In genomic region chr7:157268540-157268939, GRCh38 we compare ENCODE assay signal across 28 cellular contexts.
DNase-seq lines count a peak whose midpoint lies in the region; ATAC-seq, FAIRE-seq and TF ChIP-seq lines count a peak whose summit lies in the region.
"Had no signal": no experiment of that assay in that cellular context is flagged by ENCODE, and none has a peak within 500 bp of the region (broad histone marks: within the 10 kb centered on the region; RNA-seq: fewer than 3 reads in every experiment).

No MANE protein-coding gene starts in this region.

- H3K27ac ChIP-seq in breast epithelium (no peak overlapping the region), astrocyte (ENCODE audit: low read depth, low read length) (no peak overlapping the region), foreskin keratinocyte (no peak overlapping the region), stomach (no peak overlapping the region)
- H3K27ac ChIP-seq: A549, SK-N-MC had no signal

- H3K79me2 ChIP-seq in astrocyte (ENCODE audit: insufficient read depth, low read length), result no peaks in the 10 kb centered on the region

- TF ChIP-seq POLR2A in breast epithelium (IDR thresholded peaks at IDR 0.05) (no peak), stomach (IDR thresholded peaks at IDR 0.05) (no peak)

- intact Hi-C loops in MCF 10A (cut with micrococcal nuclease), result no loop called here
- intact Hi-C loops in breast epithelium (cut with DNase I; ENCODE audit: low total_unique reads), result no loop called here
- intact Hi-C loops in stomach (cut with DNase I; ENCODE audit: low total_unique reads), result no loop called here

- H3K27me3 ChIP-seq in breast epithelium, result no peaks in the 10 kb centered on the region
- no peaks in the 10 kb centered on the region for H3K27me3 ChIP-seq in astrocyte (ENCODE audit: insufficient read depth, low read length)
- H3K27me3 ChIP-seq in foreskin keratinocyte, result no peaks in the 10 kb centered on the region
- H3K27me3 ChIP-seq in stomach, result no peaks in the 10 kb centered on the region

- FAIRE-seq in astrocyte (lab: Jason Lieb, UNC), result no peak
- FAIRE-seq: A549, GM12891, H1, islet of Langerhans had no signal

- H3K27me3 Mint-ChIP-seq in MCF 10A (ENCODE audit: insufficient read depth, unreplicated experiment) (no peaks in the 10 kb centered on the region), astrocyte (ENCODE audit: low read depth, unreplicated experiment) (no peaks in the 10 kb centered on the region)
- H3K27me3 Mint-ChIP-seq in stimulated activated naive B cell treated with anti-CD40 and anti-IgM and Interleukin-4, amounts not matched to agents 10 μg/mL and 1 μg/mL and 100 μg/mL, for 72 hours, result no peaks in the 10 kb centered on the region
- H3K27me3 Mint-ChIP-seq: activated naive CD8-positive, alpha-beta T cell; CD4-positive, alpha-beta T cell; dendritic cell treated with granulocyte-macrophage colony-stimulating factor and Interleukin-4, amounts not matched to agents 40 ng/mL and 50 ng/mL, for 4 days; natural killer cell treated with Interleukin-12 subunit alpha and Interleukin-12 subunit beta and Interleukin-15 and Interleukin-18, amount 100 ng/mL, for 72 hours had no signal

- POLR2A ChIA-PET in MCF 10A (lab: Yijun Ruan, JAX), result interaction anchor here (0.6 to 2.1 kb wide), 3 partner anchors 13 to 118 kb away, joined by 3 to 8 read pairs (median 5); no protein-coding TSS in a partner anchor

- no peaks in the 10 kb centered on the region for H3K9me3 ChIP-seq in breast epithelium
- H3K9me3 ChIP-seq in astrocyte (ENCODE audit: insufficient read depth, low read depth, low read length), result no peaks in the 10 kb centered on the region
- no peaks in the 10 kb centered on the region for H3K9me3 ChIP-seq in stomach
- H3K9me3 ChIP-seq: A549 had no signal

- H3K27ac Mint-ChIP-seq in MCF 10A (ENCODE audit: low read depth, unreplicated experiment) (peak overlapping the region; percentile 35), astrocyte (ENCODE audit: unreplicated experiment) (peak overlapping the region; percentile 50)
- H3K27ac Mint-ChIP-seq in stimulated activated naive B cell treated with anti-CD40 and anti-IgM and Interleukin-4, amounts not matched to agents 10 μg/mL and 1 μg/mL and 100 μg/mL, for 72 hours, result peak overlapping the region; percentile 65
- H3K27ac Mint-ChIP-seq: dendritic cell treated with granulocyte-macrophage colony-stimulating factor and Interleukin-4, amounts not matched to agents 40 ng/mL and 50 ng/mL, for 4 days; natural killer cell treated with Interleukin-12 subunit alpha and Interleukin-12 subunit beta and Interleukin-15 and Interleukin-18, amount 100 ng/mL, for 72 hours had no signal

- WGBS in stomach, 5 donors, result 69 to 88% (median 84%) methylated on average over 13 of the region's 13 CpGs

- no peak overlapping the region for H3K9ac ChIP-seq in astrocyte (ENCODE audit: low read length)

- H3K4me3 ChIP-seq in breast epithelium, result no peak overlapping the region
- H3K4me3 ChIP-seq in astrocyte (ENCODE audit: insufficient read depth, low read depth, low read length), result no peak overlapping the region
- H3K4me3 ChIP-seq in stomach, result no peak overlapping the region
- H3K4me3 ChIP-seq: A549, SK-N-MC had no signal

- TF ChIP-seq CTCF in MCF 10A (IDR thresholded peaks at IDR 0.05; ENCODE audit: unreplicated experiment) (no peak), breast epithelium (IDR thresholded peaks at IDR 0.05) (no peak), astrocyte (IDR thresholded peaks at IDR 0.05; ENCODE audit: insufficient read depth, low read depth, low read length) (no peak), foreskin keratinocyte (conservative IDR thresholded peaks at IDR 0.05) (no peak), stomach (IDR thresholded peaks at IDR 0.05) (no peak)

- H3K36me3 Mint-ChIP-seq in MCF 10A (ENCODE audit: insufficient read depth, unreplicated experiment) (peaks cover 83% of the 10 kb centered on the region), astrocyte (ENCODE audit: low read depth, unreplicated experiment) (peaks cover 20% of the 10 kb centered on the region)
- peaks cover 35 to 55% of the 10 kb centered on the region in 2 donors for H3K36me3 Mint-ChIP-seq in stimulated activated naive B cell treated with anti-CD40 and anti-IgM and Interleukin-4, amounts not matched to agents 10 μg/mL and 1 μg/mL and 100 μg/mL, for 72 hours
- H3K36me3 Mint-ChIP-seq: activated naive CD8-positive, alpha-beta T cell had no signal

- H3K4me3 Mint-ChIP-seq in MCF 10A (ENCODE audit: unreplicated experiment) (no peak overlapping the region), astrocyte (ENCODE audit: unreplicated experiment) (no peak overlapping the region)
- H3K4me3 Mint-ChIP-seq in stimulated activated naive B cell treated with anti-CD40 and anti-IgM and Interleukin-4, amounts not matched to agents 10 μg/mL and 1 μg/mL and 100 μg/mL, for 72 hours, result no peak overlapping the region
- H3K4me3 Mint-ChIP-seq: activated naive CD8-positive, alpha-beta T cell; CD4-positive, alpha-beta T cell; dendritic cell treated with granulocyte-macrophage colony-stimulating factor and Interleukin-4, amounts not matched to agents 40 ng/mL and 50 ng/mL, for 4 days; natural killer cell treated with Interleukin-12 subunit alpha and Interleukin-12 subunit beta and Interleukin-15 and Interleukin-18, amount 100 ng/mL, for 72 hours had no signal

- CTCF ChIA-PET in MCF 10A (lab: Yijun Ruan, JAX), result interaction anchor here (0.6 to 3.4 kb wide), 4 partner anchors 14 to 77 kb away, joined by 3 to 19 read pairs (median 4); no protein-coding TSS in a partner anchor

- no peaks in the 10 kb centered on the region for H3K9me3 Mint-ChIP-seq in MCF 10A (ENCODE audit: unreplicated experiment)
- H3K9me3 Mint-ChIP-seq in astrocyte (ENCODE audit: unreplicated experiment), result no peaks in the 10 kb centered on the region
- H3K9me3 Mint-ChIP-seq in stimulated activated naive B cell treated with anti-CD40 and anti-IgM and Interleukin-4, amounts not matched to agents 10 μg/mL and 1 μg/mL and 100 μg/mL, for 72 hours, result no peaks in the 10 kb centered on the region
- H3K9me3 Mint-ChIP-seq: CD4-positive, alpha-beta T cell; dendritic cell treated with granulocyte-macrophage colony-stimulating factor and Interleukin-4, amounts not matched to agents 40 ng/mL and 50 ng/mL, for 4 days; natural killer cell treated with Interleukin-12 subunit alpha and Interleukin-12 subunit beta and Interleukin-15 and Interleukin-18, amount 100 ng/mL, for 72 hours had no signal

- H3K4me1 Mint-ChIP-seq in MCF 10A (ENCODE audit: insufficient read depth, unreplicated experiment), result peaks cover 23% of the 10 kb centered on the region
- H3K4me1 Mint-ChIP-seq in astrocyte (ENCODE audit: low read depth, unreplicated experiment), result peaks cover 20% of the 10 kb centered on the region
- peaks cover 12 to 13% of the 10 kb centered on the region in 2 donors for H3K4me1 Mint-ChIP-seq in stimulated activated naive B cell treated with anti-CD40 and anti-IgM and Interleukin-4, amounts not matched to agents 10 μg/mL and 1 μg/mL and 100 μg/mL, for 72 hours

- H2AFZ ChIP-seq in astrocyte (ENCODE audit: low read depth, low read length), result no peak overlapping the region

- H3K4me1 ChIP-seq in breast epithelium, result peaks cover 4 to 12% of the 10 kb centered on the region in 2 donors
- peaks cover 25% of the 10 kb centered on the region for H3K4me1 ChIP-seq in astrocyte (ENCODE audit: insufficient read depth, low read length)
- H3K4me1 ChIP-seq in foreskin keratinocyte, result no peaks in the 10 kb centered on the region
- H3K4me1 ChIP-seq in stomach, result peaks cover 17 to 24% (median 20%) of the 10 kb centered on the region in 4 donors

- peaks cover 6% of the 10 kb centered on the region for H4K20me1 ChIP-seq in astrocyte (ENCODE audit: insufficient read depth, low read length)

- peaks cover 10% of the 10 kb centered on the region for H3K36me3 ChIP-seq in breast epithelium
- H3K36me3 ChIP-seq in astrocyte (ENCODE audit: insufficient read depth, low read length), result peaks cover 38% of the 10 kb centered on the region
- peaks cover 36 to 82% (median 78%) of the 10 kb centered on the region in 4 donors for H3K36me3 ChIP-seq in stomach

- H3K4me2 ChIP-seq in astrocyte (ENCODE audit: low read length), result no peak overlapping the region
- H3K4me2 ChIP-seq: A549 had no signal

- no peak for TF ChIP-seq EP300 in stomach (IDR thresholded peaks at IDR 0.05)

- DNase-seq in MCF 10A (ENCODE audit: unreplicated experiment) (peak; percentile 34), breast epithelium (ENCODE audit: low spot score in 2 of 2) (no peak), astrocyte (ENCODE audit: low read depth) (no peak), foreskin keratinocyte (no peak), stomach (no peak), NCI-H748 (lab: John Stamatoyannopoulos, UW; ENCODE audit: unreplicated experiment) (no peak)
- DNase-seq in stimulated activated naive B cell treated with anti-CD40 and anti-IgM and Interleukin-4, amounts not matched to agents 10 μg/mL and 1 μg/mL and 100 μg/mL, for 72 hours, result no peak
- DNase-seq in stimulated activated naive CD4-positive, alpha-beta T cell treated with Interleukin-2 at 50 U/mL for 16 hours (lab: John Stamatoyannopoulos, UW), result no peak
- DNase-seq: activated CD4-positive, alpha-beta T cell treated with anti-CD3 and anti-CD28 coated beads, Interleukin-2, amount 50 U/mL, for 1 hour; AML-193; anterior cingulate cortex; CD4-positive, alpha-beta T cell; KBM-7; midbrain; NCI-H2029 treated with DMSO at 0.1 percent for 48 hours; NCI-H82; retina; stimulated activated CD4-positive, alpha-beta T cell treated with anti-CD3 and anti-CD28 coated beads, Interleukin-2, amount 100 ng/mL, for 24 hours; T-helper 2 cell; trophoblast cell had no signal

- ATAC-seq in foreskin keratinocyte, result peak; percentile 5
- no peak for ATAC-seq in stimulated activated naive B cell treated with anti-CD40 and anti-IgM and Interleukin-4, amounts not matched to agents 10 μg/mL and 1 μg/mL and 100 μg/mL, for 72 hours (replicated peaks)
- ATAC-seq: A549; natural killer cell treated with Interleukin-12 subunit alpha and Interleukin-12 subunit beta and Interleukin-15 and Interleukin-18, amount 100 ng/mL, for 72 hours had no signal

- BruUV-seq in MCF 10A (replicated peaks; lab: Mats Ljungman, UMichigan), result no TSS peak
